1 cellular context compared by ENCODE assay signal in genomic region chr20:59604770-59605665, GRCh38.
TF ChIP-seq lines count a peak whose summit lies in the region.

No MANE protein-coding gene starts in this region.

TF ChIP-seq in SK-N-SH treated with all-trans-retinoic acid at 6 μM for 48 hours, 23 proteins besides CTCF, POLR2A, EP300 and RAD21 (continued from another document):
- TF ChIP-seq PATZ1 (CRISPR knock-in tag; IDR thresholded peaks at IDR 0.05; ENCODE audit: borderline replicate concordance) (no peak), ZC3H10 (CRISPR knock-in tag; IDR thresholded peaks at IDR 0.05) (no peak), CREB5 (CRISPR knock-in tag; IDR thresholded peaks at IDR 0.05; ENCODE audit: low read depth) (no peak), ESRRG (CRISPR knock-in tag; IDR thresholded peaks at IDR 0.05) (no peak)
